7 cellular contexts compared by ENCODE assay signal in the genomic region with DNA sequence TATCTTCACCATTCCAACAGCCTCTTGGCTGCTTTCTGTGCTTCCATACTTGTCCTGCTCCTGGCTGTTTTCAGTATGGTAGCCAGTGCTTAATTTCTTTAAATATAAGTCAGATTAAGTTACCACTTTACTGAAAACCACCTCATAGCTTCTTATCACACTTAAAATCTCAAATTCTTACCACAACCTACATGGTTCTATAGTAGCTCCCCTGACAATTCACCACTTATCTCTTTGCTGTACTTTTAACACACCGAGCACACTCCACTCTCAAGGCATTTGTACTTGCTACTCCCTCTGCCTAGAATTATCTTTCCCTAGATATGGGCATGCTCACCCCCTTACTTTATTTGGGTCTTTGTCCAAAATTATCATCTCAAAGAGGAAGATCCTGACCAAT.
"Had no signal": no experiment of that assay in that cellular context is flagged by ENCODE, and none has a peak within 500 bp of the region (broad histone marks: within the 10 kb centered on the region; RNA-seq: fewer than 3 reads in every experiment).

No MANE protein-coding gene starts in this region.

- ATAC-seq: HepG2, K562 had no signal

- H3K27ac ChIP-seq: HL-60 had no signal

- H3K36me3 Mint-ChIP-seq: IgD-negative memory B cell had no signal

- H3K27ac Mint-ChIP-seq: IgD-negative memory B cell had no signal

- H3K27me3 Mint-ChIP-seq: IgD-negative memory B cell had no signal

- H3K4me3 Mint-ChIP-seq: IgD-negative memory B cell had no signal

- DNase-seq: IMR-90, KBM-7, KG1 had no signal

- H3K4me1 Mint-ChIP-seq: IgD-negative memory B cell had no signal

- H3K4me3 ChIP-seq: K562 had no signal
